In the genomic region with DNA sequence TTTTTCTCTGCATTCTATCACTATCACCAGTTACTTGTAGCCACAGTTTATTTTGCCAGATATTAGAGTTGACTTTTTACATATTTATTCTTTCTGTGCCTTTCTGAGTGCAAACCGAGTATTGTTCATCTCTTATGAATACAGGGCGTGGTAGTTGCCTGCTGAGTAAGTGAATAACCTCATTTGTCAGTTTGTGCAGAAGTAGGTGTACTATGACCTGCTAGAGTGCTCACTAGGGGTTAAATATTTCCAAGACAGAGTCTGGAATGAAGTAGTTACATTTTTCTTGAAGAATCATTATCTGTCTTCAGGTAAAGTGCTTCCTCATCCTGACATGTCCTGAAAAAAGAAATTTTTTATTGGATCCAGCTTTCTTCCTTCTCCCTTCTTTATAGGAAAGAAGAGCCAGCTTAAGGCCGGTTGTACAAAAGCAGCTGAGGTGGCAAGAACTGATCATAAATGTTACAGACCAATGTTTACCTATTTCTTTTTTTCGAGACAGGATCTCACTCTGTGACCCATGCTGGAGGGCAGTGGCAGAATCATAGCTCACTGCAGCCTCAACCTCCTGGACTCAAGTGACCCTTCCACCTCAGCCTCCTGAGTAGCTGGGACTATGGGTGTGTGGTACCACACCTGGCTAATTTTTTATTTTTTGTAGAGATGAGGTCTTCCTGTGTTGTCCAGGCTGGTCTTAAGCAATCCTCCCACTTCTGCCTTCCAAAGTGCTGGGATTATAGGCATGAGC, we compare ENCODE assay signal across 17 cellular contexts.
DNase-seq lines count a peak whose midpoint lies in the region; ATAC-seq and TF ChIP-seq lines count a peak whose summit lies in the region.
"Had no signal": no experiment of that assay in that cellular context is flagged by ENCODE, and none has a peak within 500 bp of the region (broad histone marks: within the 10 kb centered on the region; RNA-seq: fewer than 3 reads in every experiment).

No MANE protein-coding gene starts in this region.

- TF ChIP-seq POLR2A in HCT116 (IDR thresholded peaks at IDR 0.05; ENCODE audit: borderline replicate concordance, extremely low read depth, insufficient read depth, insufficient read length) (no peak), esophagus squamous epithelium (IDR thresholded peaks at IDR 0.05) (no peak), gastrocnemius medialis (IDR thresholded peaks at IDR 0.05) (no peak)

- H3F3A ChIP-seq in PC-3 (ENCODE audit: low read length, unreplicated experiment) = peaks cover 8% of the 10 kb centered on the region

- H4K20me1 ChIP-seq in HCT116 (ENCODE audit: insufficient read depth) (no peaks in the 10 kb centered on the region), PC-3 (ENCODE audit: low read length) (no peaks in the 10 kb centered on the region)

- H3K4me2 ChIP-seq in HCT116 (ENCODE audit: low read length) = peak overlapping the region; percentile 46
- H3K4me2 ChIP-seq in PC-3 (ENCODE audit: low read length) = peak overlapping the region; percentile 74

- POLR2A ChIA-PET in HCT116 (lab: Charles Lee) = no interaction called here
- POLR2A ChIA-PET in PC-3 (lab: Charles Lee; ENCODE audit: unreplicated experiment) = interaction anchor here (0.9 kb wide), 1 partner anchor 39 kb away, joined by 3 read pairs; no protein-coding TSS in a partner anchor

- no peak for TF ChIP-seq CTCF in HCT116 (IDR thresholded peaks at IDR 0.05 in 2 of 3, conservative IDR thresholded peaks at IDR 0.05 in 1 of 3; ENCODE audit: borderline replicate concordance in 1 of 3, insufficient read depth in 1 of 3, low read depth in 2 of 3, low read length in 2 of 3)
- no peak for TF ChIP-seq CTCF in PC-3 (conservative IDR thresholded peaks at IDR 0.05; ENCODE audit: low read depth, low read length)
- no peak for TF ChIP-seq CTCF in esophagus squamous epithelium (IDR thresholded peaks at IDR 0.05)
- TF ChIP-seq CTCF in gastrocnemius medialis (IDR thresholded peaks at IDR 0.05 in 4 of 5, conservative IDR thresholded peaks at IDR 0.05 in 1 of 5) = no peak

- H3K4me3 ChIP-seq in HCT116 (replicated peaks in 1 of 2; ENCODE audit: low read depth in 1 of 2, low read length in 2 of 2) = no peak overlapping the region
- H3K4me3 ChIP-seq in PC-3 (ENCODE audit: low read length) = peak overlapping the region; percentile 23; the same call in 1 of the 2 replicates
- H3K4me3 ChIP-seq in esophagus squamous epithelium = no peak overlapping the region
- H3K4me3 ChIP-seq in gastrocnemius medialis = no peak overlapping the region
- H3K4me3 ChIP-seq: thoracic aorta had no signal

- H3K9ac ChIP-seq in HCT116 (ENCODE audit: low read length) = no peak overlapping the region
- peak overlapping the region; percentile 42 for H3K9ac ChIP-seq in PC-3 (ENCODE audit: low read length)

- H3K36me3 ChIP-seq in HCT116 (ENCODE audit: control insufficient read depth in 1 of 2, insufficient read depth in 2 of 2, low read length in 2 of 2) = no peaks in the 10 kb centered on the region
- no peaks in the 10 kb centered on the region for H3K36me3 ChIP-seq in PC-3 (ENCODE audit: low read depth, low read length)
- no peaks in the 10 kb centered on the region for H3K36me3 ChIP-seq in esophagus squamous epithelium
- H3K36me3 ChIP-seq in gastrocnemius medialis = no peaks in the 10 kb centered on the region
- H3K36me3 ChIP-seq: thoracic aorta had no signal

- ATAC-seq in HCT116 (peak; percentile 50), PC-3 (peak; percentile 72), gastrocnemius medialis (no peak), GM18511 (IDR thresholded peaks at IDR 0.05; ENCODE audit: unreplicated experiment) (no peak)
- ATAC-seq: natural killer cell treated with Interleukin-12 subunit alpha and Interleukin-12 subunit beta and Interleukin-15 and Interleukin-18, amount 100 ng/mL, for 72 hours had no signal

- intact Hi-C loops in HCT116 (cut with micrococcal nuclease) = no loop called here
- intact Hi-C loops in PC-3 (cut with micrococcal nuclease) = loop anchor here (1.0 to 2.0 kb wide), 3 partner anchors 29 to 583 kb away; no protein-coding TSS in a partner anchor
- intact Hi-C loops in esophagus squamous epithelium (cut with DNase I) = no loop called here
- intact Hi-C loops in gastrocnemius medialis (cut with DNase I; ENCODE audit: low total_unique reads) = loop anchor here (2.0 to 10.0 kb wide), 3 partner anchors 15 to 481 kb away; no protein-coding TSS in a partner anchor

- H3K9me2 ChIP-seq in HCT116 (ENCODE audit: insufficient read depth) (no peaks in the 10 kb centered on the region), PC-3 (replicated peaks; ENCODE audit: low read length) (no peaks in the 10 kb centered on the region)

- BruUV-seq in HCT116 (replicated peaks; lab: Mats Ljungman, UMichigan) (no TSS peak), PC-3 (replicated peaks; lab: Mats Ljungman, UMichigan) (TSS peak; percentile 74)

- H2AFZ ChIP-seq in HCT116 (ENCODE audit: low read depth, low read length, poor library complexity, severe bottlenecking) (peak overlapping the region; percentile 90), PC-3 (ENCODE audit: low read length) (peak overlapping the region; percentile 44)

- no peaks in the 10 kb centered on the region for H3K79me2 ChIP-seq in HCT116 (ENCODE audit: insufficient read depth, low read length)
- no peaks in the 10 kb centered on the region for H3K79me2 ChIP-seq in PC-3 (ENCODE audit: low read length)

- H3K27me3 ChIP-seq in HCT116 (ENCODE audit: insufficient read depth, low read length) (no peaks in the 10 kb centered on the region), PC-3 (ENCODE audit: low read length) (no peaks in the 10 kb centered on the region), esophagus squamous epithelium (no peaks in the 10 kb centered on the region), gastrocnemius medialis (no peaks in the 10 kb centered on the region)

- 31 to 51% methylated on average over 4 of the region's 4 CpGs for WGBS in esophagus squamous epithelium, 2 donors

- TF ChIP-seq RAD21 in HCT116 (IDR thresholded peaks at IDR 0.05; ENCODE audit: low read depth) = no peak

- no peaks in the 10 kb centered on the region for H3K9me3 ChIP-seq in HCT116 (ENCODE audit: control insufficient read depth in 1 of 2, insufficient read depth in 1 of 2, low read depth in 1 of 2, low read length in 2 of 2)
- no peaks in the 10 kb centered on the region for H3K9me3 ChIP-seq in PC-3 (ENCODE audit: low read length)
- H3K9me3 ChIP-seq in esophagus squamous epithelium = no peaks in the 10 kb centered on the region
- H3K9me3 ChIP-seq in gastrocnemius medialis = no peaks in the 10 kb centered on the region
- H3K9me3 ChIP-seq: thoracic aorta had no signal

- CTCF ChIA-PET in HCT116 (lab: Charles Lee) = interaction anchor here (1.9 kb wide), 1 partner anchor 82 kb away, joined by 7 read pairs; no protein-coding TSS in a partner anchor
- CTCF ChIA-PET in PC-3 (lab: Charles Lee) = interaction anchor here (0.6 kb wide), 2 partner anchors 44 to 47 kb away, joined by 4 to 6 read pairs; no protein-coding TSS in a partner anchor

- H3K4me1 ChIP-seq in HCT116 (ENCODE audit: control insufficient read depth in 1 of 2, insufficient read depth in 2 of 2, low read length in 2 of 2) = peaks cover 34 to 35% of the 10 kb centered on the region in 2 experiments
- H3K4me1 ChIP-seq in PC-3 (ENCODE audit: insufficient read depth, low read length) = peaks cover 38% of the 10 kb centered on the region
- H3K4me1 ChIP-seq in esophagus squamous epithelium = peaks cover 18 to 47% (median 23%) of the 10 kb centered on the region in 3 donors
- H3K4me1 ChIP-seq in gastrocnemius medialis = peaks cover 19 to 38% of the 10 kb centered on the region in 2 donors

- in situ Hi-C loops in gastrocnemius medialis (cut with MboI; ENCODE audit: low sequenced_read_pairs in 4 of 4) = no loop called here

- H3K27ac ChIP-seq in HCT116 (ENCODE audit: low read depth, low read length) = no peak overlapping the region
- H3K27ac ChIP-seq in PC-3 (ENCODE audit: low read length) = peak overlapping the region; percentile 92
- peak overlapping the region; percentile 76 to 89 (median 86) for H3K27ac ChIP-seq in esophagus squamous epithelium
- peak overlapping the region; percentile 72 to 81 (median 80) for H3K27ac ChIP-seq in gastrocnemius medialis
- H3K27ac ChIP-seq: thoracic aorta had no signal

- RAD21 ChIA-PET in HCT116 (lab: Charles Lee; ENCODE audit: low non-redundant PET in 1 of 2, low total read pairs in 2 of 2, uncharacterized antibody in 2 of 2, unreplicated experiment in 2 of 2) = no interaction called here

- DNase-seq in HCT116 (ENCODE audit: low read depth, low spot score) = peak; percentile 10
- DNase-seq in PC-3 = peak; percentile 76
- no peak for DNase-seq in esophagus squamous epithelium (lab: John Stamatoyannopoulos, UW)
- no peak for DNase-seq in gastrocnemius medialis
- no peak for DNase-seq in NCI-H1092 (lab: John Stamatoyannopoulos, UW)
- no peak for DNase-seq in NCI-H510A (lab: John Stamatoyannopoulos, UW)
- DNase-seq in D341Med (ENCODE audit: low spot score) = no peak
- DNase-seq: activated B cell treated with CpG ODN at 0.5 μM for 24 hours; activated CD8-positive, alpha-beta memory T cell treated with anti-CD3 and anti-CD28 coated beads, Interleukin-2, amount 50 U/mL, for 4 hours; activated naive CD4-positive, alpha-beta T cell treated with anti-CD3 and anti-CD28 coated beads, Interleukin-2, amount 50 U/mL, for 16 hours; DMS79; NCI-H187 treated with DMSO at 0.1 percent for 48 hours; NCI-H524; stimulated activated CD4-positive, alpha-beta T cell treated with anti-CD3 and anti-CD28 coated beads, Interleukin-1b, Interleukin-23, amount 100 ng/mL, for 48 hours had no signal

TF ChIP-seq in HCT116, 20 proteins besides CTCF, POLR2A, EP300 and RAD21 (continues in another document):
- TF ChIP-seq JUND (IDR thresholded peaks at IDR 0.05) (no peak), FOSL1 (IDR thresholded peaks at IDR 0.05; ENCODE audit: low read depth) (no peak; the same call in 1 of the 2 replicates), EGR1 (IDR thresholded peaks at IDR 0.05; ENCODE audit: low read depth) (no peak), SIN3A (IDR thresholded peaks at IDR 0.05; ENCODE audit: low read depth) (no peak), EZH2 (IDR thresholded peaks at IDR 0.05) (no peak)
- TF ChIP-seq, protein P1, sequence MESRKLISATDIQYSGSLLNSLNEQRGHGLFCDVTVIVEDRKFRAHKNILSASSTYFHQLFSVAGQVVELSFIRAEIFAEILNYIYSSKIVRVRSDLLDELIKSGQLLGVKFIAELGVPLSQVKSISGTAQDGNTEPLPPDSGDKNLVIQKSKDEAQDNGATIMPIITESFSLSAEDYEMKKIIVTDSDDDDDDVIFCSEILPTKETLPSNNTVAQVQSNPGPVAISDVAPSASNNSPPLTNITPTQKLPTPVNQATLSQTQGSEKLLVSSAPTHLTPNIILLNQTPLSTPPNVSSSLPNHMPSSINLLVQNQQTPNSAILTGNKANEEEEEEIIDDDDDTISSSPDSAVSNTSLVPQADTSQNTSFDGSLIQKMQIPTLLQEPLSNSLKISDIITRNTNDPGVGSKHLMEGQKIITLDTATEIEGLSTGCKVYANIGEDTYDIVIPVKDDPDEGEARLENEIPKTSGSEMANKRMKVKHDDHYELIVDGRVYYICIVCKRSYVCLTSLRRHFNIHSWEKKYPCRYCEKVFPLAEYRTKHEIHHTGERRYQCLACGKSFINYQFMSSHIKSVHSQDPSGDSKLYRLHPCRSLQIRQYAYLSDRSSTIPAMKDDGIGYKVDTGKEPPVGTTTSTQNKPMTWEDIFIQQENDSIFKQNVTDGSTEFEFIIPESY (IDR thresholded peaks at IDR 0.05; ENCODE audit: extremely low read depth, insufficient replicate concordance, low read length) = no peak

Comparison
In these comparisons a context has a peak if more than half of its experiments do, and no peak if none do; other contexts are left out.
1. ATAC-seq: peak in HCT116 (single experiment) and PC-3 (single experiment); none in gastrocnemius medialis (0 of 2) and GM18511 (single experiment).
2. DNase-seq: peak in HCT116 (single experiment) and PC-3 (single experiment); none in esophagus squamous epithelium (single experiment), gastrocnemius medialis (0 of 2), NCI-H1092 (single experiment), NCI-H510A (single experiment) and D341Med (single experiment).
3. intact Hi-C loops: an anchor here in PC-3 (1.0 to 2.0 kb wide) and gastrocnemius medialis (2.0 to 10.0 kb wide); none called in HCT116 and esophagus squamous epithelium.